9 cellular contexts compared by ENCODE assay signal in genomic region chr19:5826531-5827341, GRCh38. TPM values are rescaled to one million over a fixed set of nuclear protein-coding genes. Genes with fewer than 3 reads are reported as not detected.
A peak's percentile ranks its signal among the peaks of the same experiment; 100 is the strongest.
DNase-seq lines count a peak whose midpoint lies in the region; ATAC-seq, FAIRE-seq and TF ChIP-seq lines count a peak whose summit lies in the region.
"Had no signal": no experiment of that assay in that cellular context is flagged by ENCODE, and none has a peak within 500 bp of the region (broad histone marks: within the 10 kb centered on the region; RNA-seq: fewer than 3 reads in every experiment).

No MANE protein-coding gene starts in this region.

- POLR2A ChIA-PET in A673 (lab: Charles Lee; ENCODE audit: low non-redundant PET) = no interaction called here

- ATAC-seq in left ventricle myocardium superior (peak; percentile 45), HG02642 (IDR thresholded peaks at IDR 0.05; ENCODE audit: poor library complexity, unreplicated experiment) (no peak)

- CTCF ChIA-PET in A673 (lab: Charles Lee) = interaction anchor here (1.1 to 2.7 kb wide), 2 partner anchors 23 to 107 kb away, joined by 3 to 20 read pairs; partner anchors contain the start of genes CATSPERD and LONP1

- H3K27ac ChIP-seq in A673 (ENCODE audit: low read depth, low read length, poor library complexity, severe bottlenecking) = peak overlapping the region; percentile 51

- no TSS peak for BruUV-seq in A673 (replicated peaks; lab: Mats Ljungman, UMichigan)

- H3K36me3 ChIP-seq in A673 (ENCODE audit: insufficient read depth, low read length, poor library complexity, severe bottlenecking) = no peaks in the 10 kb centered on the region
- H3K36me3 ChIP-seq: upper lobe of left lung had no signal

- H3K4me3 ChIP-seq in A673 (ENCODE audit: low read depth, low read length, poor library complexity, severe bottlenecking) = peak overlapping the region; percentile 61

- peak; percentile 53 for FAIRE-seq in GM19239 (lab: Jason Lieb, UNC)

- H3K27ac Mint-ChIP-seq in activated T-helper 1 cell treated with anti-CD3 and anti-CD28 coated beads, Interleukin-12 subunit alpha, Interleukin-12 subunit beta, Interleukin-2, Interleukin-4 antibody, amounts not matched to agents 30 ng/mL and 10 ng/mL and 1 ng/mL, durations not matched to agents 14 hours and 24 hours and 36 hours = peak overlapping the region; percentile 87

- peak overlapping the region; percentile 77 for H3K4me3 Mint-ChIP-seq in activated T-helper 1 cell treated with anti-CD3 and anti-CD28 coated beads, Interleukin-12 subunit alpha, Interleukin-12 subunit beta, Interleukin-2, Interleukin-4 antibody, amounts not matched to agents 30 ng/mL and 10 ng/mL and 1 ng/mL, durations not matched to agents 14 hours and 24 hours and 36 hours

- H3K9me3 ChIP-seq in A673 (ENCODE audit: low read depth, low read length, poor library complexity, severe bottlenecking) = no peaks in the 10 kb centered on the region
- H3K9me3 ChIP-seq: upper lobe of left lung had no signal

- H3K9me3 Mint-ChIP-seq in activated T-helper 1 cell treated with anti-CD3 and anti-CD28 coated beads, Interleukin-12 subunit alpha, Interleukin-12 subunit beta, Interleukin-2, Interleukin-4 antibody, amounts not matched to agents 30 ng/mL and 10 ng/mL and 1 ng/mL, durations not matched to agents 14 hours and 24 hours and 36 hours = no peaks in the 10 kb centered on the region

- intact Hi-C loops in A673 (cut with micrococcal nuclease; ENCODE audit: unreplicated experiment) = no loop called here
- intact Hi-C loops in activated T-helper 1 cell treated with anti-CD3 and anti-CD28 coated beads, Interleukin-12 subunit alpha, Interleukin-12 subunit beta, Interleukin-2, Interleukin-4 antibody, amounts not matched to agents 30 ng/mL and 10 ng/mL and 1 ng/mL, durations not matched to agents 14 hours and 24 hours and 36 hours (cut with micrococcal nuclease) = no loop called here
- intact Hi-C loops in left ventricle myocardium superior (cut with micrococcal nuclease) = no loop called here

- no peaks in the 10 kb centered on the region for H3K36me3 Mint-ChIP-seq in activated T-helper 1 cell treated with anti-CD3 and anti-CD28 coated beads, Interleukin-12 subunit alpha, Interleukin-12 subunit beta, Interleukin-2, Interleukin-4 antibody, amounts not matched to agents 30 ng/mL and 10 ng/mL and 1 ng/mL, durations not matched to agents 14 hours and 24 hours and 36 hours (ENCODE audit: low read depth)

- no peaks in the 10 kb centered on the region for H3K27me3 Mint-ChIP-seq in activated T-helper 1 cell treated with anti-CD3 and anti-CD28 coated beads, Interleukin-12 subunit alpha, Interleukin-12 subunit beta, Interleukin-2, Interleukin-4 antibody, amounts not matched to agents 30 ng/mL and 10 ng/mL and 1 ng/mL, durations not matched to agents 14 hours and 24 hours and 36 hours (ENCODE audit: insufficient read depth)

- no peaks in the 10 kb centered on the region for H3K27me3 ChIP-seq in A673 (replicated peaks; ENCODE audit: insufficient read depth, low read depth, low read length, poor library complexity)

- peaks cover 22% of the 10 kb centered on the region for H3K4me1 ChIP-seq in A673 (ENCODE audit: insufficient read depth, low read length, poor library complexity, severe bottlenecking)

- DNase-seq in A673 (ENCODE audit: low spot score) (peak; percentile 93), GM19239 (ENCODE audit: insufficient read length, low spot score) (peak; percentile 40), NCI-H2196 treated with DMSO at 0.1 percent for 48 hours (lab: John Stamatoyannopoulos, UW; ENCODE audit: unreplicated experiment) (peak; percentile 79), left ventricle myocardium superior (peak; percentile 80), cortex of kidney (lab: John Stamatoyannopoulos, UW) (no peak)
- DNase-seq in activated T-helper 1 cell treated with anti-CD3 and anti-CD28 coated beads, Interleukin-12 subunit alpha, Interleukin-12 subunit beta, Interleukin-2, Interleukin-4 antibody, amounts not matched to agents 30 ng/mL and 10 ng/mL and 1 ng/mL, durations not matched to agents 14 hours and 24 hours and 36 hours (ENCODE audit: low spot score) = no peak
- peak; percentile 44 for DNase-seq in stimulated activated CD8-positive, alpha-beta memory T cell treated with anti-CD3 and anti-CD28 coated beads, Interleukin-4, amount 100 ng/mL, for 48 hours

- peak; percentile 59 for TF ChIP-seq CTCF in A673 (conservative IDR thresholded peaks at IDR 0.05; ENCODE audit: low read depth, low read length)

- H3K4me1 Mint-ChIP-seq in activated T-helper 1 cell treated with anti-CD3 and anti-CD28 coated beads, Interleukin-12 subunit alpha, Interleukin-12 subunit beta, Interleukin-2, Interleukin-4 antibody, amounts not matched to agents 30 ng/mL and 10 ng/mL and 1 ng/mL, durations not matched to agents 14 hours and 24 hours and 36 hours (ENCODE audit: low read depth) = peaks cover 13% of the 10 kb centered on the region

RNA-seq across cellular contexts. Expression of gene FUT6, which starts 12.8 kb away (rescaled TPM):
- total RNA-seq in A673 (2021) (not detected in 2 replicates), left ventricle myocardium superior (not detected)
- total RNA-seq in activated T-helper 1 cell treated with anti-CD3 and anti-CD28 coated beads, Interleukin-12 subunit alpha, Interleukin-12 subunit beta, Interleukin-2, Interleukin-4 antibody, amounts not matched to agents 30 ng/mL and 10 ng/mL and 1 ng/mL, durations not matched to agents 14 hours and 24 hours and 36 hours = not detected in 2 replicates

RNA-seq across cellular contexts. Expression of gene NRTN, which starts 21.9 kb away (rescaled TPM):
- total RNA-seq in A673 (2021) (1.6 and 3.9 TPM in 2 replicates), left ventricle myocardium superior (26.3 TPM)
- 0.23 and 0.44 TPM in 2 replicates for total RNA-seq in activated T-helper 1 cell treated with anti-CD3 and anti-CD28 coated beads, Interleukin-12 subunit alpha, Interleukin-12 subunit beta, Interleukin-2, Interleukin-4 antibody, amounts not matched to agents 30 ng/mL and 10 ng/mL and 1 ng/mL, durations not matched to agents 14 hours and 24 hours and 36 hours

RNA-seq across cellular contexts. Expression of gene FUT3, which starts 24.5 kb away (rescaled TPM):
- not detected in 2 replicates for total RNA-seq in A673 (2021)
- total RNA-seq in activated T-helper 1 cell treated with anti-CD3 and anti-CD28 coated beads, Interleukin-12 subunit alpha, Interleukin-12 subunit beta, Interleukin-2, Interleukin-4 antibody, amounts not matched to agents 30 ng/mL and 10 ng/mL and 1 ng/mL, durations not matched to agents 14 hours and 24 hours and 36 hours = not detected in 2 replicates
- not detected for total RNA-seq in left ventricle myocardium superior

RNA-seq across cellular contexts. Expression of gene DUS3L, which starts 35.8 kb away (rescaled TPM):
- total RNA-seq in A673 (2021) = 56.8 and 85.3 TPM in 2 replicates
- 85.9 and 87.1 TPM in 2 replicates for total RNA-seq in activated T-helper 1 cell treated with anti-CD3 and anti-CD28 coated beads, Interleukin-12 subunit alpha, Interleukin-12 subunit beta, Interleukin-2, Interleukin-4 antibody, amounts not matched to agents 30 ng/mL and 10 ng/mL and 1 ng/mL, durations not matched to agents 14 hours and 24 hours and 36 hours
- 14.3 TPM for total RNA-seq in left ventricle myocardium superior

RNA-seq across cellular contexts. Expression of gene PRR22, which starts 42.2 kb away (rescaled TPM):
- total RNA-seq in A673 (2021) = 6.5 and 8.2 TPM in 2 replicates
- total RNA-seq in activated T-helper 1 cell treated with anti-CD3 and anti-CD28 coated beads, Interleukin-12 subunit alpha, Interleukin-12 subunit beta, Interleukin-2, Interleukin-4 antibody, amounts not matched to agents 30 ng/mL and 10 ng/mL and 1 ng/mL, durations not matched to agents 14 hours and 24 hours and 36 hours = 7.4 and 9.2 TPM in 2 replicates
- total RNA-seq in left ventricle myocardium superior = 0.84 TPM

Comparison
In these comparisons a context has a peak if more than half of its experiments do, and no peak if none do; other contexts are left out.
1. DNase-seq: peak in A673 (single experiment), GM19239 (single experiment), NCI-H2196 treated with DMSO at 0.1 percent for 48 hours (single experiment), left ventricle myocardium superior (single experiment) and stimulated activated CD8-positive, alpha-beta memory T cell treated with anti-CD3 and anti-CD28 coated beads, Interleukin-4, amount 100 ng/mL, for 48 hours (single experiment); none in activated T-helper 1 cell treated with anti-CD3 and anti-CD28 coated beads, Interleukin-12 subunit alpha, Interleukin-12 subunit beta, Interleukin-2, Interleukin-4 antibody, amounts not matched to agents 30 ng/mL and 10 ng/mL and 1 ng/mL, durations not matched to agents 14 hours and 24 hours and 36 hours (single experiment) and cortex of kidney (single experiment).